In the genomic region with DNA sequence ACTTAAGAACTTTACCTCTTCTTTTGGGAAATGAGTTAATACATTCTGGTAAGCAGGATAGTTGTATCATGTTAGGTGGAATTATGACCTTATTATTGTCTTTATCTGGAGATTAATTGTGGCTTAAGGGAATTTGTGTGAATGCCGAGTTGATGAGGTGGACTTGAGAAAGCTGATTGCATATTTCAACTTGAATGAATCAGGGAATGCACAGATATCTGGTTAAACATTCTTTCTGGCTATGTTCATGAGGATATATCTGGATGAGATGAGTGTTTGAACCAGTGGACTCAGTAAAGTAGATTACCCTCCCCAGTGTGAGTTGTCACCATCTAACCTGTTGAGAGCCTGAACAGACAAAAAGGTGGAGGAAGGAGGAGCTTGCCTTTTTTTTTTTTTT, we compare ENCODE assay signal across 22 cellular contexts.
A peak's percentile ranks its signal among the peaks of the same experiment; 100 is the strongest.
DNase-seq lines count a peak whose midpoint lies in the region; ATAC-seq, FAIRE-seq and TF ChIP-seq lines count a peak whose summit lies in the region.
"Had no signal": no experiment of that assay in that cellular context is flagged by ENCODE, and none has a peak within 500 bp of the region (broad histone marks: within the 10 kb centered on the region; RNA-seq: fewer than 3 reads in every experiment).

No MANE protein-coding gene starts in this region.

- H3K4me3 ChIP-seq in AG10803 (ENCODE audit: low read length) (no peak overlapping the region), bronchial epithelial cell (ENCODE audit: low read depth, low read length) (no peak overlapping the region), kidney epithelial cell (ENCODE audit: low read depth, low read length) (no peak overlapping the region)
- H3K4me3 ChIP-seq: cardiac muscle cell, dorsolateral prefrontal cortex had no signal

- no peaks in the 10 kb centered on the region for H3K36me3 ChIP-seq in bronchial epithelial cell (ENCODE audit: control insufficient read depth, insufficient read depth, low read length)
- H3K36me3 ChIP-seq in kidney epithelial cell (ENCODE audit: control insufficient read depth, insufficient read depth, low read length) = no peaks in the 10 kb centered on the region
- H3K36me3 ChIP-seq: cardiac muscle cell had no signal

- no peak for ATAC-seq in HG02623 (IDR thresholded peaks at IDR 0.05; ENCODE audit: unreplicated experiment)
- ATAC-seq: activated T-helper 17 cell treated with anti-CD3 and anti-CD28 coated beads, Interleukin-2, amount 50 U/mL, for 72 hours; HCT116; left colon; natural killer cell; stimulated activated naive B cell treated with anti-CD40 and anti-IgM and Interleukin-4, amounts not matched to agents 10 μg/mL and 1 μg/mL and 100 μg/mL, for 72 hours had no signal

- no peak for FAIRE-seq in bronchial epithelial cell (lab: Jason Lieb, UNC)

- H3K27me3 ChIP-seq in bronchial epithelial cell (ENCODE audit: control insufficient read depth, insufficient read depth, low read length) (no peaks in the 10 kb centered on the region), kidney epithelial cell (ENCODE audit: control insufficient read depth, insufficient read depth, low read length) (no peaks in the 10 kb centered on the region)
- H3K27me3 ChIP-seq: cardiac muscle cell, dorsolateral prefrontal cortex had no signal

- DNase-seq in AG10803 (ENCODE audit: low read depth) (peak; percentile 79), HT1080 (ENCODE audit: low read depth) (peak; percentile 53), bronchial epithelial cell (ENCODE audit: low read depth) (peak; percentile 50), kidney epithelial cell (ENCODE audit: low read depth) (peak; percentile 76), NCI-H446 treated with DMSO at 0.1 percent for 48 hours (lab: John Stamatoyannopoulos, UW) (no peak), DMS79 (lab: John Stamatoyannopoulos, UW) (no peak), SKM-1 (lab: John Stamatoyannopoulos, UW; ENCODE audit: unreplicated experiment) (no peak)
- DNase-seq: activated CD4-positive, alpha-beta T cell treated with anti-CD3 and anti-CD28 coated beads for 48 hours; activated naive CD8-positive, alpha-beta T cell treated with anti-CD3 and anti-CD28 coated beads for 36 hours; CD4-positive, CD25-positive, alpha-beta regulatory T cell; dorsolateral prefrontal cortex; left colon; natural killer cell; NCI-H146; NCI-H2171 treated with DMSO at 0.1 percent for 48 hours; SHP77; stimulated activated CD4-positive, alpha-beta T cell treated with anti-CD3 and anti-CD28 coated beads, Interleukin-1b, Interleukin-23, amount 100 ng/mL, for 48 hours; stimulated activated naive B cell treated with anti-CD40 and anti-IgM and Interleukin-4, amounts not matched to agents 10 μg/mL and 1 μg/mL and 100 μg/mL, for 72 hours had no signal

- TF ChIP-seq CTCF in AG10803 (conservative IDR thresholded peaks at IDR 0.05; ENCODE audit: low read length) = no peak
- TF ChIP-seq CTCF in bronchial epithelial cell (IDR thresholded peaks at IDR 0.05; ENCODE audit: insufficient read depth, low read length, severe bottlenecking) = no peak
- TF ChIP-seq CTCF in kidney epithelial cell (IDR thresholded peaks at IDR 0.05; ENCODE audit: insufficient read depth, low read length, poor library complexity, severe bottlenecking) = no peak

Comparison
In these comparisons a context has a peak if more than half of its experiments do, and no peak if none do; other contexts are left out.
1. DNase-seq: peak in AG10803 (single experiment), HT1080 (single experiment), bronchial epithelial cell (single experiment) and kidney epithelial cell (single experiment); none in NCI-H446 treated with DMSO at 0.1 percent for 48 hours (single experiment), DMS79 (single experiment) and SKM-1 (single experiment).